Comparison of ENCODE assay signal across 11 cellular contexts in genomic region chr3:162498626-162499025, GRCh38.
"Had no signal": no experiment of that assay in that cellular context is flagged by ENCODE, and none has a peak within 500 bp of the region (broad histone marks: within the 10 kb centered on the region; RNA-seq: fewer than 3 reads in every experiment).

No MANE protein-coding gene starts in this region.

- ATAC-seq: GM23338, HCT116 had no signal

- H3K27ac ChIP-seq: GM23248 had no signal

- H3K4me2 ChIP-seq: GM23338 had no signal

- DNase-seq: GM23248, GOT3, H7, H9, HCEC 1CT, HFFc6 had no signal

- H3K9me3 ChIP-seq: HAP-1 had no signal

- FAIRE-seq: H1, H54 had no signal

- H2AFZ ChIP-seq: GM23248, GM23338 had no signal

- H3K36me3 ChIP-seq: HAP-1 had no signal

- H3K4me1 ChIP-seq: HAP-1 had no signal

- H3K9ac ChIP-seq: GM23248 had no signal

- H3K4me3 ChIP-seq: GM23248, GM23338, HAP-1 had no signal
